Comparison of ENCODE assay signal across 2 cellular contexts in the genomic region with DNA sequence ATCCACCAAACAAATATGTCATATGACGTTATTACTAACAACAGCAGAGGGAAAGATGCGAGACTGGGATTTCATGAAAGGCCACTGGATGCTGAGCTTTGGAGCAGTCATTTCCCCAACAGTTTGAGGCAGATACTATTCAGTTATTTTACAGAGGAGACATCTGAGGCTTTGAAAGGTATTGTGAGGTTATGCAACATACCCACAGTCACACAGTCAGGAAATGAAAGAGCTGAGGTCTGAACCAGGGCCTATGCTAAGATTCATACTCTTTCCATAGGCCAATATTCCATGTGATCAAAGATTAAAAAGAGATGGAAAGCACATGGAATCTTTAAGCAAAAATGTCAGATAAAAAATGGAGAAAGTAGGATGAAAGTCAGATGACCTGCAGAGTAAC.
A peak's percentile ranks its signal among the peaks of the same experiment; 100 is the strongest.
TF ChIP-seq lines count a peak whose summit lies in the region.

No MANE protein-coding gene starts in this region.

TF ChIP-seq in HepG2, 621 proteins besides CTCF, POLR2A, EP300 and RAD21:
- TF ChIP-seq ZNF780A (CRISPR knock-in tag; IDR thresholded peaks at IDR 0.05) (no peak), ZNF496 (CRISPR knock-in tag; IDR thresholded peaks at IDR 0.05; ENCODE audit: insufficient replicate concordance) (no peak), ZBTB1 (CRISPR knock-in tag; IDR thresholded peaks at IDR 0.05; ENCODE audit: borderline replicate concordance) (no peak)
- TF ChIP-seq, protein P1, sequence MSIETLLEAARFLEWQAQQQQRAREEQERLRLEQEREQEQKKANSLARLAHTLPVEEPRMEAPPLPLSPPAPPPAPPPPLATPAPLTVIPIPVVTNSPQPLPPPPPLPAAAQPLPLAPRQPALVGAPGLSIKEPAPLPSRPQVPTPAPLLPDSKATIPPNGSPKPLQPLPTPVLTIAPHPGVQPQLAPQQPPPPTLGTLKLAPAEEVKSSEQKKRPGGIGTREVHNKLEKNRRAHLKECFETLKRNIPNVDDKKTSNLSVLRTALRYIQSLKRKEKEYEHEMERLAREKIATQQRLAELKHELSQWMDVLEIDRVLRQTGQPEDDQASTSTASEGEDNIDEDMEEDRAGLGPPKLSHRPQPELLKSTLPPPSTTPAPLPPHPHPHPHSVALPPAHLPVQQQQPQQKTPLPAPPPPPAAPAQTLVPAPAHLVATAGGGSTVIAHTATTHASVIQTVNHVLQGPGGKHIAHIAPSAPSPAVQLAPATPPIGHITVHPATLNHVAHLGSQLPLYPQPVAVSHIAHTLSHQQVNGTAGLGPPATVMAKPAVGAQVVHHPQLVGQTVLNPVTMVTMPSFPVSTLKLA (IDR thresholded peaks at IDR 0.05) = peak; percentile 72

TF ChIP-seq in SK-N-SH, 30 proteins besides CTCF, POLR2A, EP300 and RAD21:
- TF ChIP-seq EZH2phosphoT487 (IDR thresholded peaks at IDR 0.05; ENCODE audit: borderline replicate concordance, low read depth) = no peak
- TF ChIP-seq NRF1 (IDR thresholded peaks at IDR 0.05; ENCODE audit: low read depth, low read length) = no peak
- TF ChIP-seq, protein P2, sequence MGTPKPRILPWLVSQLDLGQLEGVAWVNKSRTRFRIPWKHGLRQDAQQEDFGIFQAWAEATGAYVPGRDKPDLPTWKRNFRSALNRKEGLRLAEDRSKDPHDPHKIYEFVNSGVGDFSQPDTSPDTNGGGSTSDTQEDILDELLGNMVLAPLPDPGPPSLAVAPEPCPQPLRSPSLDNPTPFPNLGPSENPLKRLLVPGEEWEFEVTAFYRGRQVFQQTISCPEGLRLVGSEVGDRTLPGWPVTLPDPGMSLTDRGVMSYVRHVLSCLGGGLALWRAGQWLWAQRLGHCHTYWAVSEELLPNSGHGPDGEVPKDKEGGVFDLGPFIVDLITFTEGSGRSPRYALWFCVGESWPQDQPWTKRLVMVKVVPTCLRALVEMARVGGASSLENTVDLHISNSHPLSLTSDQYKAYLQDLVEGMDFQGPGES (IDR thresholded peaks at IDR 0.05; ENCODE audit: low read depth, low read length) = no peak
- no peak for TF ChIP-seq FOXM1 (IDR thresholded peaks at IDR 0.05; ENCODE audit: low read depth)
- TF ChIP-seq MXI1 (IDR thresholded peaks at IDR 0.05; ENCODE audit: low read depth, low read length) = no peak
- TF ChIP-seq, protein P3, sequence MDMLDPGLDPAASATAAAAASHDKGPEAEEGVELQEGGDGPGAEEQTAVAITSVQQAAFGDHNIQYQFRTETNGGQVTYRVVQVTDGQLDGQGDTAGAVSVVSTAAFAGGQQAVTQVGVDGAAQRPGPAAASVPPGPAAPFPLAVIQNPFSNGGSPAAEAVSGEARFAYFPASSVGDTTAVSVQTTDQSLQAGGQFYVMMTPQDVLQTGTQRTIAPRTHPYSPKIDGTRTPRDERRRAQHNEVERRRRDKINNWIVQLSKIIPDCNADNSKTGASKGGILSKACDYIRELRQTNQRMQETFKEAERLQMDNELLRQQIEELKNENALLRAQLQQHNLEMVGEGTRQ (IDR thresholded peaks at IDR 0.05; ENCODE audit: borderline replicate concordance, low read depth, low read length) = no peak
- no peak for TF ChIP-seq TAF1 (IDR thresholded peaks at IDR 0.05; ENCODE audit: borderline replicate concordance, low read depth, low read length)
TF ChIP-seq in SK-N-SH: peak in this region for 0.
